15 cellular contexts compared by ENCODE assay signal in genomic region chr20:13111249-13111911, GRCh38.
DNase-seq lines count a peak whose midpoint lies in the region; ATAC-seq and TF ChIP-seq lines count a peak whose summit lies in the region.
"Had no signal": no experiment of that assay in that cellular context is flagged by ENCODE, and none has a peak within 500 bp of the region (broad histone marks: within the 10 kb centered on the region; RNA-seq: fewer than 3 reads in every experiment).

No MANE protein-coding gene starts in this region.

- no peaks in the 10 kb centered on the region for H3K36me3 ChIP-seq in right lobe of liver
- H3K36me3 ChIP-seq: HAP-1, SJCRH30 had no signal

- no peaks in the 10 kb centered on the region for H3K9me3 ChIP-seq in right lobe of liver
- H3K9me3 ChIP-seq: Caco-2, HAP-1, SJCRH30 had no signal

- no peak for TF ChIP-seq CTCF in right lobe of liver (IDR thresholded peaks at IDR 0.05)

- DNase-seq in DMS53 (lab: John Stamatoyannopoulos, UW), result peak; percentile 66
- DNase-seq in G401 (ENCODE audit: low spot score), result peak; percentile 5
- peak; percentile 43 for DNase-seq in NCI-H69 (lab: John Stamatoyannopoulos, UW)
- DNase-seq in right lobe of liver, result peak in 1 of 3 donors; percentile 68
- DNase-seq in HuH-7 (ENCODE audit: low spot score), result no peak
- DNase-seq: Caco-2, DMS79, NCI-H1694, NCI-H2171, SJCRH30, T-helper 17 cell had no signal

- 30% methylated on average over 5 of the region's 5 CpGs for WGBS in right lobe of liver (ENCODE audit: insufficient coverage, low coverage, low lambda C conversion rate, missing lambda C conversion rate)

- TF ChIP-seq POLR2A in right lobe of liver (IDR thresholded peaks at IDR 0.05), result no peak

- peaks cover 0 to 11% (median 5%) of the 10 kb centered on the region in 4 donors for H3K4me1 ChIP-seq in right lobe of liver
- H3K4me1 ChIP-seq: Caco-2, HAP-1, SJCRH30 had no signal

- H3K27ac ChIP-seq in right lobe of liver, result peak overlapping the region in 1 of 3 donors; percentile 24
- H3K27ac ChIP-seq: RWPE1, SJCRH30 had no signal

- intact Hi-C loops in right lobe of liver (cut with DNase I), result no loop called here

- in situ Hi-C loops in G401 (cut with HindIII; ENCODE audit: low sequenced_read_pairs), result no loop called here

- ATAC-seq in right lobe of liver, result peak; percentile 97 to 98 (median 98)
- ATAC-seq in GM21423 (IDR thresholded peaks at IDR 0.05; ENCODE audit: unreplicated experiment), result no peak
- no peak for ATAC-seq in HG02571 (IDR thresholded peaks at IDR 0.05; ENCODE audit: unreplicated experiment)
- ATAC-seq: T-helper 17 cell had no signal

- no peak overlapping the region for H3K4me3 ChIP-seq in right lobe of liver
- H3K4me3 ChIP-seq: HAP-1, SJCRH30 had no signal

- no peaks in the 10 kb centered on the region for H3K27me3 ChIP-seq in right lobe of liver
- H3K27me3 ChIP-seq: SJCRH30 had no signal

Comparison
In these comparisons a context has a peak if more than half of its experiments do, and no peak if none do; other contexts are left out.
1. ATAC-seq: peak in right lobe of liver (4 of 4); none in GM21423 (single experiment) and HG02571 (single experiment).